ENCODE assay signal across 22 cellular contexts in genomic region chr20:22499475-22500174, GRCh38.
DNase-seq lines count a peak whose midpoint lies in the region; ATAC-seq lines count a peak whose summit lies in the region.
"Had no signal": no experiment of that assay in that cellular context is flagged by ENCODE, and none has a peak within 500 bp of the region (broad histone marks: within the 10 kb centered on the region; RNA-seq: fewer than 3 reads in every experiment).

No MANE protein-coding gene starts in this region.

- DNase-seq in COLO668 (lab: John Stamatoyannopoulos, UW; ENCODE audit: unreplicated experiment): peak; percentile 95
- peak in 2 of 3 experiments; percentile 88 to 98 for DNase-seq in NCI-H1417 (lab: John Stamatoyannopoulos, UW)
- peak; percentile 71 for DNase-seq in NCI-H2196 (lab: John Stamatoyannopoulos, UW; ENCODE audit: unreplicated experiment)
- peak; percentile 100 for DNase-seq in SHP77 (lab: John Stamatoyannopoulos, UW)
- no peak for DNase-seq in NAMALWA (ENCODE audit: low spot score)
- no peak for DNase-seq in Kasumi-1 (lab: John Stamatoyannopoulos, UW)
- no peak for DNase-seq in HCEC 1CT
- DNase-seq: activated CD4-positive, alpha-beta T cell treated with anti-CD3 and anti-CD28 coated beads, Interleukin-2, amount 10 ng/mL, durations not matched to agents 24 days and 14 days; activated naive CD4-positive, alpha-beta T cell treated with Interleukin-2 at 50 U/mL for 16 hours; activated T-cell treated with anti-CD3 and anti-CD28 coated beads, Interleukin-2, amount 50 U/mL, for 72 hours; adrenal gland; CD4-positive, alpha-beta T cell; DMS 273 treated with DMSO at 0.1 percent for 48 hours; heart left ventricle; KBM-7; left cardiac atrium; MM.1S; NCI-H446; SK-N-SH; stimulated activated CD4-positive, alpha-beta T cell treated with anti-CD3 and anti-CD28 coated beads, Interleukin-2, amount 100 ng/mL, for 24 hours had no signal

- no peak for ATAC-seq in GM21529 (IDR thresholded peaks at IDR 0.05; ENCODE audit: unreplicated experiment)
- ATAC-seq: activated T-cell treated with anti-CD3 and anti-CD28 coated beads, Interleukin-2, amount 50 U/mL, for 72 hours; GM23338; heart left ventricle; left cardiac atrium had no signal

Comparison
In these comparisons a context has a peak if more than half of its experiments do, and no peak if none do; other contexts are left out.
1. DNase-seq: peak in COLO668 (single experiment), NCI-H1417 (2 of 3), NCI-H2196 (single experiment) and SHP77 (2 of 2); none in NAMALWA (single experiment), Kasumi-1 (0 of 2) and HCEC 1CT (single experiment).